Comparison of ENCODE assay signal across 8 cellular contexts in genomic region chr3:61858054-61858453, GRCh38.
DNase-seq lines count a peak whose midpoint lies in the region; ATAC-seq, FAIRE-seq and TF ChIP-seq lines count a peak whose summit lies in the region.

No MANE protein-coding gene starts in this region.

- H3K27me3 ChIP-seq in GM06990 (replicated peaks; ENCODE audit: control insufficient read depth, insufficient read depth, low read length), result no peaks in the 10 kb centered on the region; the same call in 1 of the 2 replicates

- CTCF ChIA-PET in HEK293T (lab: Yijun Ruan, JAX), result interaction anchor here (0.6 to 0.8 kb wide), 3 partner anchors 61 to 706 kb away, joined by 3 to 5 read pairs (median 3); no protein-coding TSS in a partner anchor

- FAIRE-seq in HTR-8/SVneo (lab: Jason Lieb, UNC), result no peak

- H3K4me3 ChIP-seq in GM06990 (replicated peaks; ENCODE audit: low read depth, low read length), result no peak overlapping the region
- no peak overlapping the region for H3K4me3 ChIP-seq in cardiac fibroblast (replicated peaks in 1 of 2; ENCODE audit: low read depth in 2 of 2, low read length in 2 of 2)

- ATAC-seq in GM21529 (IDR thresholded peaks at IDR 0.05; ENCODE audit: unreplicated experiment), result no peak

- H3K36me3 ChIP-seq in GM06990 (ENCODE audit: control insufficient read depth, insufficient read depth, low read length), result no peaks in the 10 kb centered on the region

- TF ChIP-seq CTCF in GM06990 (IDR thresholded peaks at IDR 0.05; ENCODE audit: insufficient read depth, low read length, poor library complexity, severe bottlenecking), result peak; percentile 43
- TF ChIP-seq CTCF in cardiac fibroblast (IDR thresholded peaks at IDR 0.05; ENCODE audit: low read depth, low read length), result peak; percentile 48

- no peak for DNase-seq in GM06990 (ENCODE audit: extremely low read depth, insufficient read length)
- peak; percentile 47 for DNase-seq in NCI-H146 treated with DMSO at 0.1 percent for 48 hours (lab: John Stamatoyannopoulos, UW; ENCODE audit: unreplicated experiment)
- DNase-seq in cardiac fibroblast (ENCODE audit: low read depth in 2 of 2), result peak; percentile 60 to 75
- DNase-seq in myocyte (ENCODE audit: low read depth), result peak; percentile 45
- DNase-seq in HTR-8/SVneo (ENCODE audit: insufficient read length, low spot score), result no peak
- no peak for DNase-seq in activated CD4-positive, CD25-positive, alpha-beta regulatory T cell (lab: John Stamatoyannopoulos, UW)
- no peak for DNase-seq in HEK293T (ENCODE audit: extremely low spot score)

- POLR2A ChIA-PET in HEK293T (lab: Yijun Ruan, JAX), result no interaction called here

TF ChIP-seq in HEK293T, 16 proteins besides CTCF, POLR2A, EP300 and RAD21:
- TF ChIP-seq FOXA1 (IDR thresholded peaks at IDR 0.05) (no peak), SP1 (IDR thresholded peaks at IDR 0.05) (no peak), TARDBP (IDR thresholded peaks at IDR 0.05) (no peak), ELF4 (IDR thresholded peaks at IDR 0.05) (no peak), NFRKB (IDR thresholded peaks at IDR 0.05) (no peak), ZNF384 (IDR thresholded peaks at IDR 0.05) (no peak), ARNT (IDR thresholded peaks at IDR 0.05) (no peak), LEF1 (IDR thresholded peaks at IDR 0.05; ENCODE audit: borderline replicate concordance) (no peak), SUZ12 (IDR thresholded peaks at IDR 0.05) (no peak), FOXM1 (IDR thresholded peaks at IDR 0.05; ENCODE audit: borderline replicate concordance) (no peak)
- TF ChIP-seq, protein P1, sequence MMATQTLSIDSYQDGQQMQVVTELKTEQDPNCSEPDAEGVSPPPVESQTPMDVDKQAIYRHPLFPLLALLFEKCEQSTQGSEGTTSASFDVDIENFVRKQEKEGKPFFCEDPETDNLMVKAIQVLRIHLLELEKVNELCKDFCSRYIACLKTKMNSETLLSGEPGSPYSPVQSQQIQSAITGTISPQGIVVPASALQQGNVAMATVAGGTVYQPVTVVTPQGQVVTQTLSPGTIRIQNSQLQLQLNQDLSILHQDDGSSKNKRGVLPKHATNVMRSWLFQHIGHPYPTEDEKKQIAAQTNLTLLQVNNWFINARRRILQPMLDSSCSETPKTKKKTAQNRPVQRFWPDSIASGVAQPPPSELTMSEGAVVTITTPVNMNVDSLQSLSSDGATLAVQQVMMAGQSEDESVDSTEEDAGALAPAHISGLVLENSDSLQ (IDR thresholded peaks at IDR 0.05), result no peak

Comparison
In these comparisons a context has a peak if more than half of its experiments do, and no peak if none do; other contexts are left out.
1. DNase-seq: peak in NCI-H146 treated with DMSO at 0.1 percent for 48 hours (single experiment), cardiac fibroblast (2 of 2) and myocyte (single experiment); none in GM06990 (single experiment), HTR-8/SVneo (single experiment), activated CD4-positive, CD25-positive, alpha-beta regulatory T cell (0 of 4) and HEK293T (single experiment).